11 cellular contexts compared by ENCODE assay signal in the genomic region with DNA sequence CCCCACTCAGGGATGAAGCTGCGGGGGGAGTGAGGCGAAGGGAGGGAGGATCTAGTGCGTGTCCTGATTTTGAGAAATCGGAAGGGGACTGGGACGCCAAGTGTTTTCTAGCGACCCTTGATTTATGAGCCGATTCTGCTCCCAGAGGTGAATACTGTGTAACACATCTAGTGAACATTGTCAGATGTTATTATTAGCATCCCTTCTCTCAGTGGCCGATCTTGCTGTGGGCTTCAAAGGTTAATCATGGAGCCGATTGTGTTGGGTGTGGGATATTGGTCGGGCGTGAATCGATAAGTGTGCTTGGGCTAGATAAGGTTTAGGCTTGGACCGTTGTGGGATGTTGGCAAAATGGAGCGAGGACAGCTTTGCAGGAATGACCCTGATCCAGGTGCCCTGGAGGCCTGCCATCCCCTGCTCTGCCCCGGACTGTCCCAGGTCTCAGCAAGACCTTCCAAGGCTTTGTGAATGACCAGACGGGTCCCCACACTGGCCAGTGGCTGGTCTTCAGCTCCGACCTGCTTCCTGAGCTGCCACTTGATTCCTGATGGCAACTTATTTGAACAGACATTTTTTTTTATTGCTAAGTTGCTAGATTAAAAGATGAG. TPM values are rescaled to one million over a fixed set of nuclear protein-coding genes. Genes with fewer than 3 reads are reported as not detected.
DNase-seq lines count a peak whose midpoint lies in the region; ATAC-seq and TF ChIP-seq lines count a peak whose summit lies in the region.
"Had no signal": no experiment of that assay in that cellular context is flagged by ENCODE, and none has a peak within 500 bp of the region (broad histone marks: within the 10 kb centered on the region; RNA-seq: fewer than 3 reads in every experiment).

No MANE protein-coding gene starts in this region.

- H3K4me1 ChIP-seq in left ventricle myocardium inferior (peaks cover 31% of the 10 kb centered on the region), iPS-20b (ENCODE audit: insufficient read depth, low read length) (peaks cover 30% of the 10 kb centered on the region; the same call in 1 of the 2 replicates)

- peaks cover 98% of the 10 kb centered on the region for H3K27me3 ChIP-seq in left ventricle myocardium inferior (ENCODE audit: low read depth)
- H3K27me3 ChIP-seq in iPS-20b (ENCODE audit: insufficient read depth, low read length): peaks cover 87% of the 10 kb centered on the region

- H3K36me3 ChIP-seq in left ventricle myocardium inferior (no peaks in the 10 kb centered on the region), iPS-20b (ENCODE audit: insufficient read depth, low read depth, low read length) (no peaks in the 10 kb centered on the region)

- intact Hi-C loops in left ventricle myocardium inferior (cut with micrococcal nuclease): no loop called here
- intact Hi-C loops in Right ventricle myocardium superior (cut with DNase I): no loop called here
- intact Hi-C loops in activated T-helper 1 cell treated with anti-CD3 and anti-CD28 coated beads, Interleukin-12 subunit alpha, Interleukin-12 subunit beta, Interleukin-2, Interleukin-4 antibody, amounts not matched to agents 30 ng/mL and 10 ng/mL and 1 ng/mL, durations not matched to agents 14 hours and 24 hours and 36 hours (cut with micrococcal nuclease): no loop called here

- no peak overlapping the region for H3K27ac ChIP-seq in left ventricle myocardium inferior (replicated peaks)
- H3K27ac ChIP-seq in iPS-20b (ENCODE audit: low read length): no peak overlapping the region
- peak overlapping the region; percentile 94 for H3K27ac ChIP-seq in temporal lobe (ENCODE audit: low read depth, low read length)

- no peak overlapping the region for H3K4me3 Mint-ChIP-seq in activated T-helper 1 cell treated with anti-CD3 and anti-CD28 coated beads, Interleukin-12 subunit alpha, Interleukin-12 subunit beta, Interleukin-2, Interleukin-4 antibody, amounts not matched to agents 30 ng/mL and 10 ng/mL and 1 ng/mL, durations not matched to agents 14 hours and 24 hours and 36 hours

- peaks cover 39% of the 10 kb centered on the region for H3K27me3 Mint-ChIP-seq in activated T-helper 1 cell treated with anti-CD3 and anti-CD28 coated beads, Interleukin-12 subunit alpha, Interleukin-12 subunit beta, Interleukin-2, Interleukin-4 antibody, amounts not matched to agents 30 ng/mL and 10 ng/mL and 1 ng/mL, durations not matched to agents 14 hours and 24 hours and 36 hours (ENCODE audit: insufficient read depth)

- no peak for DNase-seq in left ventricle myocardium inferior
- DNase-seq in Right ventricle myocardium superior: no peak
- DNase-seq in activated T-helper 1 cell treated with anti-CD3 and anti-CD28 coated beads, Interleukin-12 subunit alpha, Interleukin-12 subunit beta, Interleukin-2, Interleukin-4 antibody, amounts not matched to agents 30 ng/mL and 10 ng/mL and 1 ng/mL, durations not matched to agents 14 hours and 24 hours and 36 hours (ENCODE audit: low spot score): no peak
- DNase-seq in cortex of kidney (lab: John Stamatoyannopoulos, UW): no peak
- DNase-seq in NOMO-1 (lab: John Stamatoyannopoulos, UW; ENCODE audit: unreplicated experiment in 2 of 2): no peak
- DNase-seq: activated CD4-positive, CD25-positive, alpha-beta regulatory T cell; Kasumi-1 had no signal

- H3K36me3 Mint-ChIP-seq in activated T-helper 1 cell treated with anti-CD3 and anti-CD28 coated beads, Interleukin-12 subunit alpha, Interleukin-12 subunit beta, Interleukin-2, Interleukin-4 antibody, amounts not matched to agents 30 ng/mL and 10 ng/mL and 1 ng/mL, durations not matched to agents 14 hours and 24 hours and 36 hours (ENCODE audit: low read depth): no peaks in the 10 kb centered on the region

- H3K4me3 ChIP-seq in left ventricle myocardium inferior: peak overlapping the region; percentile 57
- peak overlapping the region; percentile 60 for H3K4me3 ChIP-seq in iPS-20b (ENCODE audit: low read length)
- H3K4me3 ChIP-seq: body of pancreas had no signal

- no peak overlapping the region for H3K9ac ChIP-seq in iPS-20b (ENCODE audit: low read depth, low read length)

- peak overlapping the region; percentile 21 for H3K27ac Mint-ChIP-seq in activated T-helper 1 cell treated with anti-CD3 and anti-CD28 coated beads, Interleukin-12 subunit alpha, Interleukin-12 subunit beta, Interleukin-2, Interleukin-4 antibody, amounts not matched to agents 30 ng/mL and 10 ng/mL and 1 ng/mL, durations not matched to agents 14 hours and 24 hours and 36 hours

- no peaks in the 10 kb centered on the region for H3K9me3 ChIP-seq in left ventricle myocardium inferior (replicated peaks)
- no peaks in the 10 kb centered on the region for H3K9me3 ChIP-seq in iPS-20b (ENCODE audit: insufficient read depth, low read depth, low read length)
- H3K9me3 ChIP-seq: body of pancreas had no signal

- H3K9me3 Mint-ChIP-seq in activated T-helper 1 cell treated with anti-CD3 and anti-CD28 coated beads, Interleukin-12 subunit alpha, Interleukin-12 subunit beta, Interleukin-2, Interleukin-4 antibody, amounts not matched to agents 30 ng/mL and 10 ng/mL and 1 ng/mL, durations not matched to agents 14 hours and 24 hours and 36 hours: no peaks in the 10 kb centered on the region

- no peak for ATAC-seq in Right ventricle myocardium superior (ENCODE audit: poor library complexity)
- ATAC-seq in GM21619 (IDR thresholded peaks at IDR 0.05; ENCODE audit: unreplicated experiment): no peak

- no peaks in the 10 kb centered on the region for H3K4me1 Mint-ChIP-seq in activated T-helper 1 cell treated with anti-CD3 and anti-CD28 coated beads, Interleukin-12 subunit alpha, Interleukin-12 subunit beta, Interleukin-2, Interleukin-4 antibody, amounts not matched to agents 30 ng/mL and 10 ng/mL and 1 ng/mL, durations not matched to agents 14 hours and 24 hours and 36 hours (ENCODE audit: low read depth)

- TF ChIP-seq CTCF in left ventricle myocardium inferior (IDR thresholded peaks at IDR 0.05; ENCODE audit: borderline replicate concordance): peak; percentile 23

RNA-seq across cellular contexts. Expression of gene AJAP1, which starts 2.2 kb away (rescaled TPM):
- 0.16 TPM for total RNA-seq in left ventricle myocardium inferior
- 0.05 TPM for total RNA-seq in Right ventricle myocardium superior
- total RNA-seq in activated T-helper 1 cell treated with anti-CD3 and anti-CD28 coated beads, Interleukin-12 subunit alpha, Interleukin-12 subunit beta, Interleukin-2, Interleukin-4 antibody, amounts not matched to agents 30 ng/mL and 10 ng/mL and 1 ng/mL, durations not matched to agents 14 hours and 24 hours and 36 hours: not detected in 2 replicates
- total RNA-seq in temporal lobe: 21.9 TPM

Comparison
In these comparisons a context has a peak if more than half of its experiments do, and no peak if none do; other contexts are left out.
1. RNA of gene AJAP1, which starts 2.2 kb away (total RNA-seq): 21.9 TPM in temporal lobe (single experiment); 0.16 TPM in left ventricle myocardium inferior (single experiment), 0.05 TPM in Right ventricle myocardium superior (single experiment) and not detected in activated T-helper 1 cell treated with anti-CD3 and anti-CD28 coated beads, Interleukin-12 subunit alpha, Interleukin-12 subunit beta, Interleukin-2, Interleukin-4 antibody, amounts not matched to agents 30 ng/mL and 10 ng/mL and 1 ng/mL, durations not matched to agents 14 hours and 24 hours and 36 hours; every median in the first group is over 10 times any median in the second.